ENCODE assay signal across 22 cellular contexts in the genomic region with DNA sequence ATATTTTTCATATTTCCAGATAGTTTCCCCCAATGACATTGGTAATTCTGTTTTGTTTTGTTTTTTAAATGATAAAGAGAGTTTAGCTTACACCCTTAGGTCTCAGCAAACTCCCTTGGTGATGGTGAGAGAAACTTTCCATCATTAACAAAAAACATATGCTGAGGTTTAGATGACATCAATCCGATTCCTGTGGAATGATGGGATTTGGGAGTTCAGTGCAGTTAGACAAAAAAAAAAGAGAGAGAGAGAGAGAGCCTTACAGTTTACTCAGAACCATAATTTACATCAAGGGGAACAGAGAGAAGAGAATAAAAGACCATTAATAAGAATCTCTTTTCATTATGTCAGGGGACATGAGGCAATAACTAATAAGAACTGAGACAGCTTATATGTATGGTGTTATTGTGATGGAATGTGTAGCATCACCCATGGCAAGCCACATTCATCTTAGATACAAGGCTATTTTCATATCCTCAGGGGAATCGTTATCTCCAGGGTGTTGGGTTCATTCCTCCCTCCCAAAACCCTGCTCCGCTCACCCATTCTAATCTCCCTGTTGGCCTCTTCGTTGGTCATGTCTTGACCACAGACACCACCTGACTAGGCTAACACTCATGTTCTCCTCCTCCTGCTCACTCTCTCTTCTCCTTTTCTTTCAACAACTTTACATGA.
A peak's percentile ranks its signal among the peaks of the same experiment; 100 is the strongest.
DNase-seq lines count a peak whose midpoint lies in the region; ATAC-seq and TF ChIP-seq lines count a peak whose summit lies in the region.
"Had no signal": no experiment of that assay in that cellular context is flagged by ENCODE, and none has a peak within 500 bp of the region (broad histone marks: within the 10 kb centered on the region; RNA-seq: fewer than 3 reads in every experiment).

No MANE protein-coding gene starts in this region.

- no peak for ATAC-seq in GM19351 (IDR thresholded peaks at IDR 0.05; ENCODE audit: unreplicated experiment)

- H3K27me3 ChIP-seq in BLaER1 (no peaks in the 10 kb centered on the region), fibroblast of lung (ENCODE audit: control insufficient read depth, insufficient read depth, low read length) (no peaks in the 10 kb centered on the region), skeletal muscle tissue (ENCODE audit: control insufficient read depth in 3 of 3, insufficient read depth in 3 of 3, low read length in 3 of 3) (no peaks in the 10 kb centered on the region)
- H3K27me3 ChIP-seq: esophagus muscularis mucosa, tibial nerve had no signal

- TF ChIP-seq CTCF in fibroblast of lung (conservative IDR thresholded peaks at IDR 0.05 in 1 of 2, IDR thresholded peaks at IDR 0.05 in 1 of 2; ENCODE audit: low read depth in 1 of 2, low read length in 2 of 2): no peak
- TF ChIP-seq CTCF in mesothelial cell of epicardium (IDR thresholded peaks at IDR 0.05; ENCODE audit: unreplicated experiment): no peak

- H3K4me2 ChIP-seq in BLaER1: peak overlapping the region; percentile 11
- H3K4me2 ChIP-seq in fibroblast of lung (ENCODE audit: extremely low read depth, insufficient read depth, low read length): no peak overlapping the region

- H3K4me3 Mint-ChIP-seq in mesothelial cell of epicardium: no peak overlapping the region
- H3K4me3 Mint-ChIP-seq: activated CD4-positive, alpha-beta T cell treated with anti-CD3 and anti-CD28 coated beads, Interleukin-2, amount 10 ng/mL, durations not matched to agents 7 days and 5 days; central memory CD8-positive, alpha-beta T cell; T-helper 1 cell treated with Interleukin-12 subunit alpha and Interleukin-12 subunit beta and Interleukin-4 antibody, amounts not matched to agents 30 μg/mL and 1 μg/mL, for 36 hours had no signal

- H3K36me3 Mint-ChIP-seq in mesothelial cell of epicardium: no peaks in the 10 kb centered on the region

- no peaks in the 10 kb centered on the region for H3K36me3 ChIP-seq in BLaER1
- H3K36me3 ChIP-seq in fibroblast of lung (ENCODE audit: control insufficient read depth, insufficient read depth, low read length): no peaks in the 10 kb centered on the region
- H3K36me3 ChIP-seq in skeletal muscle tissue (ENCODE audit: control insufficient read depth in 3 of 3, insufficient read depth in 3 of 3, low read length in 3 of 3): no peaks in the 10 kb centered on the region
- H3K36me3 ChIP-seq: esophagus muscularis mucosa, lower lobe of right lung, tibial nerve had no signal

- no peak overlapping the region for H3K27ac Mint-ChIP-seq in mesothelial cell of epicardium
- H3K27ac Mint-ChIP-seq: activated CD4-positive, alpha-beta T cell treated with anti-CD3 and anti-CD28 coated beads, Interleukin-2, amount 10 ng/mL, durations not matched to agents 7 days and 5 days; T-helper 1 cell treated with Interleukin-12 subunit alpha and Interleukin-12 subunit beta and Interleukin-4 antibody, amounts not matched to agents 30 μg/mL and 1 μg/mL, for 36 hours had no signal

- no peaks in the 10 kb centered on the region for H3K9me3 Mint-ChIP-seq in mesothelial cell of epicardium
- H3K9me3 Mint-ChIP-seq: central memory CD8-positive, alpha-beta T cell; T-helper 1 cell treated with Interleukin-12 subunit alpha and Interleukin-12 subunit beta and Interleukin-4 antibody, amounts not matched to agents 30 μg/mL and 1 μg/mL, for 36 hours had no signal

- no peaks in the 10 kb centered on the region for H3K79me2 ChIP-seq in fibroblast of lung (ENCODE audit: control insufficient read depth, insufficient read depth, low read length)

- H3K9ac ChIP-seq in BLaER1 (no peak overlapping the region), fibroblast of lung (ENCODE audit: insufficient read depth, low read length) (no peak overlapping the region), skeletal muscle tissue (ENCODE audit: low read depth in 1 of 3, low read length in 3 of 3) (no peak overlapping the region)

- H3K4me1 ChIP-seq in BLaER1 (peaks cover 8% of the 10 kb centered on the region), fibroblast of lung (ENCODE audit: control insufficient read depth, extremely low read depth, insufficient read depth, low read length) (peaks cover 4% of the 10 kb centered on the region), skeletal muscle tissue (ENCODE audit: control insufficient read depth in 3 of 3, insufficient read depth in 3 of 3, low read length in 3 of 3) (no peaks in the 10 kb centered on the region)
- H3K4me1 ChIP-seq: esophagus muscularis mucosa, lower lobe of right lung, tibial nerve had no signal

- peaks cover 16% of the 10 kb centered on the region for H3K4me1 Mint-ChIP-seq in mesothelial cell of epicardium
- H3K4me1 Mint-ChIP-seq: activated CD4-positive, alpha-beta T cell treated with anti-CD3 and anti-CD28 coated beads, Interleukin-2, amount 10 ng/mL, durations not matched to agents 7 days and 5 days; central memory CD8-positive, alpha-beta T cell had no signal

- H3K27me3 Mint-ChIP-seq in mesothelial cell of epicardium (ENCODE audit: low read depth): no peaks in the 10 kb centered on the region
- H3K27me3 Mint-ChIP-seq: activated CD4-positive, alpha-beta T cell treated with anti-CD3 and anti-CD28 coated beads, Interleukin-2, amount 10 ng/mL, durations not matched to agents 7 days and 5 days; central memory CD8-positive, alpha-beta T cell had no signal

- DNase-seq in OCI-M1 (lab: John Stamatoyannopoulos, UW) (peak; percentile 1), fibroblast of lung (ENCODE audit: low read depth in 2 of 2) (peak; percentile 2 to 90), pons (ENCODE audit: low spot score) (no peak), mesothelial cell of epicardium (ENCODE audit: low spot score in 2 of 2, unreplicated experiment in 2 of 2) (no peak)
- DNase-seq: activated CD4-positive, alpha-beta T cell treated with anti-CD3 and anti-CD28 coated beads, Interleukin-2, amount 10 ng/mL, durations not matched to agents 7 days and 5 days; activated CD8-positive, alpha-beta memory T cell treated with anti-CD3 and anti-CD28 coated beads, Interleukin-2, amount 50 U/mL, for 4 hours; activated effector memory CD4-positive, alpha-beta T cell treated with Interleukin-2 at 50 U/mL for 16 hours; effector memory CD4-positive, alpha-beta T cell; islet precursor cell; lower lobe of right lung; NCI-H1436 treated with DMSO at 0.1 percent for 48 hours; NCI-H2171; NCI-H526 treated with DMSO at 0.1 percent for 48 hours; occipital lobe; stimulated activated naive CD4-positive, alpha-beta T cell treated with Interleukin-2 at 50 U/mL for 16 hours had no signal

- H3K9me3 ChIP-seq in BLaER1: no peaks in the 10 kb centered on the region; the same call in 1 of the 2 replicates
- no peaks in the 10 kb centered on the region for H3K9me3 ChIP-seq in fibroblast of lung (ENCODE audit: control insufficient read depth, insufficient read depth, low read depth, low read length)
- no peaks in the 10 kb centered on the region for H3K9me3 ChIP-seq in skeletal muscle tissue (ENCODE audit: control insufficient read depth in 3 of 3, low read length in 3 of 3)
- H3K9me3 ChIP-seq: esophagus muscularis mucosa, lower lobe of right lung, tibial nerve had no signal

- H3K27ac ChIP-seq in BLaER1: no peak overlapping the region
- peak overlapping the region; percentile 68 for H3K27ac ChIP-seq in fibroblast of lung (ENCODE audit: insufficient read depth, low read length)
- peak overlapping the region; percentile 30 for H3K27ac ChIP-seq in skeletal muscle tissue (ENCODE audit: low read depth, low read length)
- H3K27ac ChIP-seq: esophagus muscularis mucosa, lower lobe of right lung had no signal

- no peak overlapping the region for H2AFZ ChIP-seq in fibroblast of lung (ENCODE audit: low read length)

- no peaks in the 10 kb centered on the region for H4K20me1 ChIP-seq in BLaER1
- H4K20me1 ChIP-seq in fibroblast of lung (ENCODE audit: control insufficient read depth, extremely low read depth, insufficient read depth, low read length): no peaks in the 10 kb centered on the region

- H3K4me3 ChIP-seq in BLaER1: no peak overlapping the region
- H3K4me3 ChIP-seq in fibroblast of lung (replicated peaks in 1 of 4; ENCODE audit: control extremely low read depth in 1 of 4, insufficient read depth in 1 of 4, low read depth in 3 of 4, low read length in 4 of 4): no peak overlapping the region
- no peak overlapping the region for H3K4me3 ChIP-seq in skeletal muscle tissue (ENCODE audit: low read length in 3 of 3)
- H3K4me3 ChIP-seq: esophagus muscularis mucosa, lower lobe of right lung, tibial nerve had no signal

Comparison
In these comparisons a context has a peak if more than half of its experiments do, and no peak if none do; other contexts are left out.
1. DNase-seq: peak in OCI-M1 (single experiment) and fibroblast of lung (2 of 2); none in pons (single experiment) and mesothelial cell of epicardium (0 of 2).